ENCODE assay signal across 1 cellular context in the genomic region with DNA sequence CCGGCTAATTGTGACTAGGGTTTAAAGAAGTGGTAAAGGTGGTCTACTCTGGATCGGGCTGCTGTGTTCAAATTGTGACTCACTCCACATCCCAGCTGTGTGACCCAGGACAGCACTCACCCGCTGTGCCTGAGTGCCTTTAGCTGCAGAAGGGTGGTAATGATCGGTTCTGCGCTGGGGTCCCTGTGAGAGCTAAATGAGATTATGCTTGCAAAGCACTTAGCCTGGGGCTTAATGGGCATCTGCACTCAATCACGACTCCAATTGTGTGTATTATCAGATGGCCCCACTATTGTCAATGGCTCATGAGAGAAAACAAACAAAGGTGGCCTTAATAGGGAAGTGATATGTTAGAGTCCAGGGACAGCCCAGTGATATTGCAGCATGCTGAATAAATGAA.
A peak's percentile ranks its signal among the peaks of the same experiment; 100 is the strongest.
TF ChIP-seq lines count a peak whose summit lies in the region.

No MANE protein-coding gene starts in this region.

TF ChIP-seq in SK-N-SH treated with all-trans-retinoic acid at 6 μM for 48 hours, 23 proteins besides CTCF, POLR2A, EP300 and RAD21 (continued from another document):
- peak; percentile 86; the same call in 1 of the 2 replicates for TF ChIP-seq SNAI2 (CRISPR knock-in tag; IDR thresholded peaks at IDR 0.05)
